8 cellular contexts compared by ENCODE assay signal in the genomic region with DNA sequence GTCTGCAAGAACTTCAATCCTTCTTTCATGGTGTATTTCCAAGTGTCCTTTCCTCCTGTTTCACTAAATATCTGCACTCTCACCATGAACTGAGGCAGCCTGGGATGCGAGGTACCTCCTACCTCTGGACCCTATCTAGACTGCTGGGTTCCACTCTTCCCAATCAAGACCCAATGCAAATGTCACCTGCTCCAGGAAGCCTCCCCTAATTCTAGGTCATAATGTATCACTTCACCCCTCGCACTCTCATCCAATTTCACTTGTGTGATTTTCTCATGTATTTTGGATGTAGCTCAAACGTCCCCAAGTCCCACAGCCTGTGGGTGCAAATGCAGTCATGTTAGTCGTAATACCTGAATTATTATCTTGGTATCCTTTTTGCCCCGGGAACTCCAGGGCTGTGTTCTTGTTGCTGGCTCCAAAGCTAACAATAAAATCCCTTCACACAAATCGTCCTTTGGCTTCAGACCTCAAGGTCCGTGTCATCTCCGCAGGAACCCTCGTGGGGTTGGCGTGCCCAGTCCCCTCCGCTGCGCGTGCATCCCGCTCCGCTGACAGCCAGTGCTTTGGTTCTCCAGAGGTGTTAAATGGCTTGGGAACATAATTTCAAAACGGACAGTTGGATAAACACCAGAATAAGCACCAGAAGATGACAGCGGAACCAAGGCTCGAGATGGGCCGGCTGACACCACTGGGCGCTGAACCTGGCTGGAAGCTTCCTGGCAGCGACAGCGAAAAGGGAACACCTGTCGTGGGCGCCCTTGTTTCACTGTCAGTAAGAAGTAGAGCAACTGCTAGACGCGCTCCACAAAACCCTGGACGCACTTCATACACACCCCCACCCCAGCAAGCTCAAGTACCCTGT. TPM values are rescaled to one million over a fixed set of nuclear protein-coding genes. Genes with fewer than 3 reads are reported as not detected.
DNase-seq lines count a peak whose midpoint lies in the region.

No MANE protein-coding gene starts in this region.

- no peaks in the 10 kb centered on the region for H3K27me3 Mint-ChIP-seq in activated CD4-positive, alpha-beta T cell treated with anti-CD3 and anti-CD28 coated beads, Interleukin-2, amount 10 ng/mL, durations not matched to agents 24 days and 14 days
- H3K27me3 Mint-ChIP-seq in activated naive CD8-positive, alpha-beta T cell: no peaks in the 10 kb centered on the region

- peak overlapping the region; percentile 22 for H3K27ac Mint-ChIP-seq in activated CD4-positive, alpha-beta T cell treated with anti-CD3 and anti-CD28 coated beads, Interleukin-2, amount 10 ng/mL, durations not matched to agents 24 days and 14 days
- peak overlapping the region; percentile 77 for H3K27ac Mint-ChIP-seq in activated naive CD8-positive, alpha-beta T cell

- H3K4me3 Mint-ChIP-seq in activated CD4-positive, alpha-beta T cell treated with anti-CD3 and anti-CD28 coated beads, Interleukin-2, amount 10 ng/mL, durations not matched to agents 24 days and 14 days: peak overlapping the region; percentile 32
- peak overlapping the region; percentile 70 for H3K4me3 Mint-ChIP-seq in activated naive CD8-positive, alpha-beta T cell

- peaks cover 5% of the 10 kb centered on the region for H3K36me3 Mint-ChIP-seq in activated CD4-positive, alpha-beta T cell treated with anti-CD3 and anti-CD28 coated beads, Interleukin-2, amount 10 ng/mL, durations not matched to agents 24 days and 14 days (ENCODE audit: low read depth)
- peaks cover 2% of the 10 kb centered on the region for H3K36me3 Mint-ChIP-seq in activated naive CD8-positive, alpha-beta T cell

- no peaks in the 10 kb centered on the region for H3K9me3 Mint-ChIP-seq in activated CD4-positive, alpha-beta T cell treated with anti-CD3 and anti-CD28 coated beads, Interleukin-2, amount 10 ng/mL, durations not matched to agents 24 days and 14 days
- peaks cover 7% of the 10 kb centered on the region for H3K9me3 Mint-ChIP-seq in activated naive CD8-positive, alpha-beta T cell (ENCODE audit: low read depth)

- DNase-seq in activated CD4-positive, alpha-beta T cell treated with anti-CD3 and anti-CD28 coated beads, Interleukin-2, amount 10 ng/mL, durations not matched to agents 24 days and 14 days: peak; percentile 59
- no peak for DNase-seq in activated CD4-positive, alpha-beta T cell treated with anti-CD3 and anti-CD28 coated beads, Interleukin-2, amount 50 U/mL, for 48 hours
- DNase-seq in substantia nigra (lab: John Stamatoyannopoulos, UW) (peak in 7 of 49 donors; percentile 24 to 53 (median 32)), RPMI8226 (no peak), H4 (ENCODE audit: low spot score) (no peak), NOMO-1 (lab: John Stamatoyannopoulos, UW; ENCODE audit: unreplicated experiment in 2 of 2) (no peak)

- no peaks in the 10 kb centered on the region for H3K27me3 ChIP-seq in layer of hippocampus (ENCODE audit: control insufficient read depth, insufficient read depth, low read length)

- intact Hi-C loops in activated CD4-positive, alpha-beta T cell treated with anti-CD3 and anti-CD28 coated beads, Interleukin-2, amount 10 ng/mL, durations not matched to agents 24 days and 14 days (cut with micrococcal nuclease): loop anchor here (1.0 to 10.0 kb wide), 4 partner anchors 101 to 410 kb away; partner anchors contain the start of gene USP16

- H3K4me1 Mint-ChIP-seq in activated CD4-positive, alpha-beta T cell treated with anti-CD3 and anti-CD28 coated beads, Interleukin-2, amount 10 ng/mL, durations not matched to agents 24 days and 14 days: peaks cover 45% of the 10 kb centered on the region
- H3K4me1 Mint-ChIP-seq in activated naive CD8-positive, alpha-beta T cell (ENCODE audit: low read depth): peaks cover 73% of the 10 kb centered on the region

- H3K27ac ChIP-seq in layer of hippocampus (ENCODE audit: low read depth, low read length) (peak overlapping the region; percentile 46), substantia nigra (ENCODE audit: low read depth, low read length, poor library complexity, severe bottlenecking) (peak overlapping the region; percentile 69)

RNA-seq across cellular contexts. Expression of gene BACH1, which starts 1.0 kb away (rescaled TPM):
- 21.5 and 24.8 TPM in 2 replicates for total RNA-seq in activated CD4-positive, alpha-beta T cell treated with anti-CD3 and anti-CD28 coated beads, Interleukin-2, amount 10 ng/mL, durations not matched to agents 24 days and 14 days
- 30.3 and 40.4 TPM in 2 replicates for total RNA-seq in H4 (2014; rRNA removed; shearing (Covaris generic))
